In the genomic region with DNA sequence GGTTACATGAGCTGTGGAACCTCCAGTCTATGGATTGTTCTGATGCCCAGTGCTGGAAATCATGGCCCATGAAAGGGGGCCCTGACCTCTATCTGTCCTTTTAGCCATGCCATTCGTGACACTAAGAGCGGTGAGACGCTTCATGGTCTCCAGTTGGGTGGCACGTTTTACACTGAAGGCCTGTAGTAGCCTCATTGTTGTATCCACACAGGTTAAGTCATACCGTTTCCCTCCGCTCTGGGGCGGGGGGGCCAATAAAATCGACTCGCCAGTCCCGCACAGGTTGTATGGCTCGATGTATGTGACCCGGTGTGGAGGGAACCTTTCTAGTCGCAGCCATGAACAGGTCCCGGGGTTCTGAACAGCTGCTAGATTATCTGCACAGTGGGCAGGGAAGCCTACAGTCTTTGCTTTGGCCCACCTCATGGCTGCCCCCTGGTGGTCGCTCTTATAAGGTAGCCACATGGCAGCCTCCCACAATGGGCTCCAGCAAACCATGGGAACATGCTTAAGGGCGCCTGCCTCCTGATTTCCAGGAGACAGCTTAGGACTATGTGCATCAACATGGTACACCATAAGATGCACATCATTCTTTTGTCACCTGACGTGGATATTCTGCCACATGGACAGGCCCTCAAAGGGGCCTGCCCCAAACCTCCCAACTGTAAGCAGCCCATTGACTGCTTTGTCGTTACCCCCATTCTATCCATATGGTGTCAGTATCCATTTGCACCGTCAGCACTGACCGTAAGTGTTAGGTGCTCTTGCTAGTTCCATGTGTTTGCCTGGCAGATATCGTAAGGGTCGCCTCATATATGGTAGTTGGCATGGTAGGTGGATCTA, we compare ENCODE assay signal across 8 cellular contexts. TPM values are rescaled to one million over a fixed set of nuclear protein-coding genes. Genes with fewer than 3 reads are reported as not detected.
DNase-seq lines count a peak whose midpoint lies in the region; ATAC-seq and TF ChIP-seq lines count a peak whose summit lies in the region.

No MANE protein-coding gene starts in this region.

- H3K27ac ChIP-seq in left lung: no peak overlapping the region

- no peaks in the 10 kb centered on the region for H3K9me3 ChIP-seq in left lung

- no peak overlapping the region for H3K4me3 Mint-ChIP-seq in chondrocyte (ENCODE audit: unreplicated experiment)

- intact Hi-C loops in left lung (cut with DNase I): loop anchor here in 1 of 2 donors (5.0 kb wide), 1 partner anchor 33 kb away; no protein-coding TSS in a partner anchor

- DNase-seq in DMS 273 (lab: John Stamatoyannopoulos, UW; ENCODE audit: unreplicated experiment) (peak; percentile 71), DMS 273 treated with DMSO at 0.1 percent for 48 hours (lab: John Stamatoyannopoulos, UW) (no peak), NCI-H1105 (lab: John Stamatoyannopoulos, UW) (peak; percentile 30), chondrocyte (ENCODE audit: low spot score) (no peak), left lung (peak; percentile 81 to 91)
- DNase-seq in activated CD4-positive, alpha-beta T cell treated with anti-CD3 and anti-CD28 coated beads for 4 hours: peak; percentile 85 to 89
- DNase-seq in stimulated activated CD4-positive, alpha-beta T cell treated with anti-CD3 and anti-CD28 coated beads, Interleukin-4, amount 100 ng/mL, for 4 hours: peak; percentile 73 to 88

- TF ChIP-seq CTCF in chondrocyte (IDR thresholded peaks at IDR 0.05) (peak; percentile 88), left lung (IDR thresholded peaks at IDR 0.05) (peak; percentile 92 to 93)

- H3K4me1 Mint-ChIP-seq in chondrocyte (ENCODE audit: low read depth): peaks cover 5% of the 10 kb centered on the region

- ATAC-seq in left lung (peak; percentile 98), HG02763 (IDR thresholded peaks at IDR 0.05; ENCODE audit: unreplicated experiment) (no peak)

- H3K36me3 ChIP-seq in left lung: no peaks in the 10 kb centered on the region

- no peaks in the 10 kb centered on the region for H3K36me3 Mint-ChIP-seq in chondrocyte (ENCODE audit: low read depth)

- H3K27ac Mint-ChIP-seq in chondrocyte (ENCODE audit: unreplicated experiment): no peak overlapping the region

- no peaks in the 10 kb centered on the region for H3K9me3 Mint-ChIP-seq in chondrocyte (ENCODE audit: low read depth)

- no peaks in the 10 kb centered on the region for H3K27me3 Mint-ChIP-seq in chondrocyte (ENCODE audit: low read depth)

- H3K4me3 ChIP-seq in left lung: no peak overlapping the region

- H3K4me1 ChIP-seq in left lung: peaks cover 0 to 9% of the 10 kb centered on the region in 2 donors

- no peaks in the 10 kb centered on the region for H3K27me3 ChIP-seq in left lung

RNA-seq across cellular contexts. Expression of a gene that starts 19.7 kb away (rescaled TPM):
- total RNA-seq in chondrocyte: 2.3 to 5.9 TPM (median 3.4 TPM) in 3 replicates
- total RNA-seq in left lung: 10 to 100 TPM; 27.0 to 57.9 TPM

RNA-seq across cellular contexts. Expression of a gene that starts 21.4 kb away (rescaled TPM):
- 0.12 TPM in 1 of 3 replicates, not detected in the others for total RNA-seq in chondrocyte
- total RNA-seq in left lung: 10 to 100 TPM in 1 of 2 donors, 1 to 10 TPM in 1; 8.5 to 12.8 TPM

RNA-seq across cellular contexts. Expression of a gene that starts 59.1 kb away (rescaled TPM):
- total RNA-seq in chondrocyte (58.7 to 84.1 TPM (median 83.8 TPM) in 3 replicates), left lung (10 to 100 TPM; 51.3 to 63.0 TPM)

Comparison
In these comparisons a context has a peak if more than half of its experiments do, and no peak if none do; other contexts are left out.
1. DNase-seq: peak in DMS 273 (single experiment), NCI-H1105 (single experiment), activated CD4-positive, alpha-beta T cell treated with anti-CD3 and anti-CD28 coated beads for 4 hours (2 of 2), left lung (2 of 2) and stimulated activated CD4-positive, alpha-beta T cell treated with anti-CD3 and anti-CD28 coated beads, Interleukin-4, amount 100 ng/mL, for 4 hours (2 of 2); none in DMS 273 treated with DMSO at 0.1 percent for 48 hours (single experiment) and chondrocyte (single experiment).